Comparison of ENCODE assay signal across 1 cellular context in the genomic region with DNA sequence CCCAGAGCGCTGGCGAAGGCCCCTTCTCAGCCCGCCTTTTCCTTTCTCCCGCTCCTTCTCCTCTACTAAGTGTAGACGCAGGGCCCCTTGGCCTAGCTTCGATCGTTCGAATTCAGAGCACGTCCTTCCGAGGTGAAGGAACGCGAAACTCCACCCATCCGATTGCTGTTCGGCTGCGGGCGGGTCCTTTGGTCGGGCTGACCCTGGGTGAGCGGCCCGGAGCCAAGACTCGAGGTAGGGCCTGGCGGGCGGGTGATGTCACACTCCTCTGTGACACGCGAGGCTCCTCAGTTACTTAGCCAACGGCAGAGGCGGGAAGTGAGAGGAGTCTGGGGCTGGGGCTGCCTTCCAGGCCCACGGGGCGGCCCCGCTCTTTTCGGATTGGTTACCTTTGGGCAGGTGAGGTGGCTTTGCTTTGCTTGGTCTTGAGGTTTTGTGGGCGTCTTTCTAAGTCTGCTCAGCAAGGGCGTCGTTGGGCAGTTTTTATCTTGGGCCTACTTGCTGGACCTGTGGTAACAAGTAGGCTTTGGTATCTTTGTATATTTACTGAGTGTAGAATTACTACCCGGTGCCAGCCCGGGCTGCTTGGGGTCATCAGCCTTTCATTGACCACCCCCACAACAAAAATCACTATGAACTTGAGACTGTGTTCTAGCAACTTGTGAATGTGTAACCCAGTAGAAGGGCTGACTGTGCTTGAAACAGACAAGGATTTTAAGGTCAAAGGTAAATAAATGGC.
TF ChIP-seq lines count a peak whose summit lies in the region.

No MANE protein-coding gene starts in this region.

TF ChIP-seq in K562, 482 proteins besides CTCF, POLR2A, EP300 and RAD21 (continued from another document and continues in another):
- TF ChIP-seq HDAC8 (tag; IDR thresholded peaks at IDR 0.05): no peak
- TF ChIP-seq, protein P1, sequence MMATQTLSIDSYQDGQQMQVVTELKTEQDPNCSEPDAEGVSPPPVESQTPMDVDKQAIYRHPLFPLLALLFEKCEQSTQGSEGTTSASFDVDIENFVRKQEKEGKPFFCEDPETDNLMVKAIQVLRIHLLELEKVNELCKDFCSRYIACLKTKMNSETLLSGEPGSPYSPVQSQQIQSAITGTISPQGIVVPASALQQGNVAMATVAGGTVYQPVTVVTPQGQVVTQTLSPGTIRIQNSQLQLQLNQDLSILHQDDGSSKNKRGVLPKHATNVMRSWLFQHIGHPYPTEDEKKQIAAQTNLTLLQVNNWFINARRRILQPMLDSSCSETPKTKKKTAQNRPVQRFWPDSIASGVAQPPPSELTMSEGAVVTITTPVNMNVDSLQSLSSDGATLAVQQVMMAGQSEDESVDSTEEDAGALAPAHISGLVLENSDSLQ (IDR thresholded peaks at IDR 0.05): peak; percentile 36; the same call in 1 of the 2 replicates
- TF ChIP-seq, protein P2, sequence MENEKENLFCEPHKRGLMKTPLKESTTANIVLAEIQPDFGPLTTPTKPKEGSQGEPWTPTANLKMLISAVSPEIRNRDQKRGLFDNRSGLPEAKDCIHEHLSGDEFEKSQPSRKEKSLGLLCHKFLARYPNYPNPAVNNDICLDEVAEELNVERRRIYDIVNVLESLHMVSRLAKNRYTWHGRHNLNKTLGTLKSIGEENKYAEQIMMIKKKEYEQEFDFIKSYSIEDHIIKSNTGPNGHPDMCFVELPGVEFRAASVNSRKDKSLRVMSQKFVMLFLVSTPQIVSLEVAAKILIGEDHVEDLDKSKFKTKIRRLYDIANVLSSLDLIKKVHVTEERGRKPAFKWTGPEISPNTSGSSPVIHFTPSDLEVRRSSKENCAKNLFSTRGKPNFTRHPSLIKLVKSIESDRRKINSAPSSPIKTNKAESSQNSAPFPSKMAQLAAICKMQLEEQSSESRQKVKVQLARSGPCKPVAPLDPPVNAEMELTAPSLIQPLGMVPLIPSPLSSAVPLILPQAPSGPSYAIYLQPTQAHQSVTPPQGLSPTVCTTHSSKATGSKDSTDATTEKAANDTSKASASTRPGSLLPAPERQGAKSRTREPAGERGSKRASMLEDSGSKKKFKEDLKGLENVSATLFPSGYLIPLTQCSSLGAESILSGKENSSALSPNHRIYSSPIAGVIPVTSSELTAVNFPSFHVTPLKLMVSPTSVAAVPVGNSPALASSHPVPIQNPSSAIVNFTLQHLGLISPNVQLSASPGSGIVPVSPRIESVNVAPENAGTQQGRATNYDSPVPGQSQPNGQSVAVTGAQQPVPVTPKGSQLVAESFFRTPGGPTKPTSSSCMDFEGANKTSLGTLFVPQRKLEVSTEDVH (IDR thresholded peaks at IDR 0.05; ENCODE audit: low read depth, partially characterized antibody): no peak
- no peak for TF ChIP-seq SMAD1 (IDR thresholded peaks at IDR 0.05; ENCODE audit: low read depth, low read length, partially characterized antibody)
- TF ChIP-seq, protein P3, sequence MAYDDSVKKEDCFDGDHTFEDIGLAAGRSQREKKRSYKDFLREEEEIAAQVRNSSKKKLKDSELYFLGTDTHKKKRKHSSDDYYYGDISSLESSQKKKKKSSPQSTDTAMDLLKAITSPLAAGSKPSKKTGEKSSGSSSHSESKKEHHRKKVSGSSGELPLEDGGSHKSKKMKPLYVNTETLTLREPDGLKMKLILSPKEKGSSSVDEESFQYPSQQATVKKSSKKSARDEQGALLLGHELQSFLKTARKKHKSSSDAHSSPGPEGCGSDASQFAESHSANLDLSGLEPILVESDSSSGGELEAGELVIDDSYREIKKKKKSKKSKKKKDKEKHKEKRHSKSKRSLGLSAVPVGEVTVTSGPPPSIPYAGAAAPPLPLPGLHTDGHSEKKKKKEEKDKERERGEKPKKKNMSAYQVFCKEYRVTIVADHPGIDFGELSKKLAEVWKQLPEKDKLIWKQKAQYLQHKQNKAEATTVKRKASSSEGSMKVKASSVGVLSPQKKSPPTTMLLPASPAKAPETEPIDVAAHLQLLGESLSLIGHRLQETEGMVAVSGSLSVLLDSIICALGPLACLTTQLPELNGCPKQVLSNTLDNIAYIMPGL (CRISPR knock-in tag; IDR thresholded peaks at IDR 0.05): 0 out of 2 replicates have a peak, but pooled peaks have one; percentile 61
- TF ChIP-seq, protein P4, sequence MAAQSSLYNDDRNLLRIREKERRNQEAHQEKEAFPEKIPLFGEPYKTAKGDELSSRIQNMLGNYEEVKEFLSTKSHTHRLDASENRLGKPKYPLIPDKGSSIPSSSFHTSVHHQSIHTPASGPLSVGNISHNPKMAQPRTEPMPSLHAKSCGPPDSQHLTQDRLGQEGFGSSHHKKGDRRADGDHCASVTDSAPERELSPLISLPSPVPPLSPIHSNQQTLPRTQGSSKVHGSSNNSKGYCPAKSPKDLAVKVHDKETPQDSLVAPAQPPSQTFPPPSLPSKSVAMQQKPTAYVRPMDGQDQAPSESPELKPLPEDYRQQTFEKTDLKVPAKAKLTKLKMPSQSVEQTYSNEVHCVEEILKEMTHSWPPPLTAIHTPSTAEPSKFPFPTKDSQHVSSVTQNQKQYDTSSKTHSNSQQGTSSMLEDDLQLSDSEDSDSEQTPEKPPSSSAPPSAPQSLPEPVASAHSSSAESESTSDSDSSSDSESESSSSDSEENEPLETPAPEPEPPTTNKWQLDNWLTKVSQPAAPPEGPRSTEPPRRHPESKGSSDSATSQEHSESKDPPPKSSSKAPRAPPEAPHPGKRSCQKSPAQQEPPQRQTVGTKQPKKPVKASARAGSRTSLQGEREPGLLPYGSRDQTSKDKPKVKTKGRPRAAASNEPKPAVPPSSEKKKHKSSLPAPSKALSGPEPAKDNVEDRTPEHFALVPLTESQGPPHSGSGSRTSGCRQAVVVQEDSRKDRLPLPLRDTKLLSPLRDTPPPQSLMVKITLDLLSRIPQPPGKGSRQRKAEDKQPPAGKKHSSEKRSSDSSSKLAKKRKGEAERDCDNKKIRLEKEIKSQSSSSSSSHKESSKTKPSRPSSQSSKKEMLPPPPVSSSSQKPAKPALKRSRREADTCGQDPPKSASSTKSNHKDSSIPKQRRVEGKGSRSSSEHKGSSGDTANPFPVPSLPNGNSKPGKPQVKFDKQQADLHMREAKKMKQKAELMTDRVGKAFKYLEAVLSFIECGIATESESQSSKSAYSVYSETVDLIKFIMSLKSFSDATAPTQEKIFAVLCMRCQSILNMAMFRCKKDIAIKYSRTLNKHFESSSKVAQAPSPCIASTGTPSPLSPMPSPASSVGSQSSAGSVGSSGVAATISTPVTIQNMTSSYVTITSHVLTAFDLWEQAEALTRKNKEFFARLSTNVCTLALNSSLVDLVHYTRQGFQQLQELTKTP (IDR thresholded peaks at IDR 0.05; ENCODE audit: low read depth in 1 of 2, partially characterized antibody in 2 of 2): no peak
- TF ChIP-seq, protein P5, sequence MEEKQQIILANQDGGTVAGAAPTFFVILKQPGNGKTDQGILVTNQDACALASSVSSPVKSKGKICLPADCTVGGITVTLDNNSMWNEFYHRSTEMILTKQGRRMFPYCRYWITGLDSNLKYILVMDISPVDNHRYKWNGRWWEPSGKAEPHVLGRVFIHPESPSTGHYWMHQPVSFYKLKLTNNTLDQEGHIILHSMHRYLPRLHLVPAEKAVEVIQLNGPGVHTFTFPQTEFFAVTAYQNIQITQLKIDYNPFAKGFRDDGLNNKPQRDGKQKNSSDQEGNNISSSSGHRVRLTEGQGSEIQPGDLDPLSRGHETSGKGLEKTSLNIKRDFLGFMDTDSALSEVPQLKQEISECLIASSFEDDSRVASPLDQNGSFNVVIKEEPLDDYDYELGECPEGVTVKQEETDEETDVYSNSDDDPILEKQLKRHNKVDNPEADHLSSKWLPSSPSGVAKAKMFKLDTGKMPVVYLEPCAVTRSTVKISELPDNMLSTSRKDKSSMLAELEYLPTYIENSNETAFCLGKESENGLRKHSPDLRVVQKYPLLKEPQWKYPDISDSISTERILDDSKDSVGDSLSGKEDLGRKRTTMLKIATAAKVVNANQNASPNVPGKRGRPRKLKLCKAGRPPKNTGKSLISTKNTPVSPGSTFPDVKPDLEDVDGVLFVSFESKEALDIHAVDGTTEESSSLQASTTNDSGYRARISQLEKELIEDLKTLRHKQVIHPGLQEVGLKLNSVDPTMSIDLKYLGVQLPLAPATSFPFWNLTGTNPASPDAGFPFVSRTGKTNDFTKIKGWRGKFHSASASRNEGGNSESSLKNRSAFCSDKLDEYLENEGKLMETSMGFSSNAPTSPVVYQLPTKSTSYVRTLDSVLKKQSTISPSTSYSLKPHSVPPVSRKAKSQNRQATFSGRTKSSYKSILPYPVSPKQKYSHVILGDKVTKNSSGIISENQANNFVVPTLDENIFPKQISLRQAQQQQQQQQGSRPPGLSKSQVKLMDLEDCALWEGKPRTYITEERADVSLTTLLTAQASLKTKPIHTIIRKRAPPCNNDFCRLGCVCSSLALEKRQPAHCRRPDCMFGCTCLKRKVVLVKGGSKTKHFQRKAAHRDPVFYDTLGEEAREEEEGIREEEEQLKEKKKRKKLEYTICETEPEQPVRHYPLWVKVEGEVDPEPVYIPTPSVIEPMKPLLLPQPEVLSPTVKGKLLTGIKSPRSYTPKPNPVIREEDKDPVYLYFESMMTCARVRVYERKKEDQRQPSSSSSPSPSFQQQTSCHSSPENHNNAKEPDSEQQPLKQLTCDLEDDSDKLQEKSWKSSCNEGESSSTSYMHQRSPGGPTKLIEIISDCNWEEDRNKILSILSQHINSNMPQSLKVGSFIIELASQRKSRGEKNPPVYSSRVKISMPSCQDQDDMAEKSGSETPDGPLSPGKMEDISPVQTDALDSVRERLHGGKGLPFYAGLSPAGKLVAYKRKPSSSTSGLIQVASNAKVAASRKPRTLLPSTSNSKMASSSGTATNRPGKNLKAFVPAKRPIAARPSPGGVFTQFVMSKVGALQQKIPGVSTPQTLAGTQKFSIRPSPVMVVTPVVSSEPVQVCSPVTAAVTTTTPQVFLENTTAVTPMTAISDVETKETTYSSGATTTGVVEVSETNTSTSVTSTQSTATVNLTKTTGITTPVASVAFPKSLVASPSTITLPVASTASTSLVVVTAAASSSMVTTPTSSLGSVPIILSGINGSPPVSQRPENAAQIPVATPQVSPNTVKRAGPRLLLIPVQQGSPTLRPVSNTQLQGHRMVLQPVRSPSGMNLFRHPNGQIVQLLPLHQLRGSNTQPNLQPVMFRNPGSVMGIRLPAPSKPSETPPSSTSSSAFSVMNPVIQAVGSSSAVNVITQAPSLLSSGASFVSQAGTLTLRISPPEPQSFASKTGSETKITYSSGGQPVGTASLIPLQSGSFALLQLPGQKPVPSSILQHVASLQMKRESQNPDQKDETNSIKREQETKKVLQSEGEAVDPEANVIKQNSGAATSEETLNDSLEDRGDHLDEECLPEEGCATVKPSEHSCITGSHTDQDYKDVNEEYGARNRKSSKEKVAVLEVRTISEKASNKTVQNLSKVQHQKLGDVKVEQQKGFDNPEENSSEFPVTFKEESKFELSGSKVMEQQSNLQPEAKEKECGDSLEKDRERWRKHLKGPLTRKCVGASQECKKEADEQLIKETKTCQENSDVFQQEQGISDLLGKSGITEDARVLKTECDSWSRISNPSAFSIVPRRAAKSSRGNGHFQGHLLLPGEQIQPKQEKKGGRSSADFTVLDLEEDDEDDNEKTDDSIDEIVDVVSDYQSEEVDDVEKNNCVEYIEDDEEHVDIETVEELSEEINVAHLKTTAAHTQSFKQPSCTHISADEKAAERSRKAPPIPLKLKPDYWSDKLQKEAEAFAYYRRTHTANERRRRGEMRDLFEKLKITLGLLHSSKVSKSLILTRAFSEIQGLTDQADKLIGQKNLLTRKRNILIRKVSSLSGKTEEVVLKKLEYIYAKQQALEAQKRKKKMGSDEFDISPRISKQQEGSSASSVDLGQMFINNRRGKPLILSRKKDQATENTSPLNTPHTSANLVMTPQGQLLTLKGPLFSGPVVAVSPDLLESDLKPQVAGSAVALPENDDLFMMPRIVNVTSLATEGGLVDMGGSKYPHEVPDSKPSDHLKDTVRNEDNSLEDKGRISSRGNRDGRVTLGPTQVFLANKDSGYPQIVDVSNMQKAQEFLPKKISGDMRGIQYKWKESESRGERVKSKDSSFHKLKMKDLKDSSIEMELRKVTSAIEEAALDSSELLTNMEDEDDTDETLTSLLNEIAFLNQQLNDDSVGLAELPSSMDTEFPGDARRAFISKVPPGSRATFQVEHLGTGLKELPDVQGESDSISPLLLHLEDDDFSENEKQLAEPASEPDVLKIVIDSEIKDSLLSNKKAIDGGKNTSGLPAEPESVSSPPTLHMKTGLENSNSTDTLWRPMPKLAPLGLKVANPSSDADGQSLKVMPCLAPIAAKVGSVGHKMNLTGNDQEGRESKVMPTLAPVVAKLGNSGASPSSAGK (IDR thresholded peaks at IDR 0.05): peak; percentile 87
- TF ChIP-seq MCM3 (IDR thresholded peaks at IDR 0.05): no peak
- no peak for TF ChIP-seq RBM34 (IDR thresholded peaks at IDR 0.05; ENCODE audit: borderline replicate concordance, insufficient read depth, low read length)
- peak; percentile 77 for TF ChIP-seq MYC (IDR thresholded peaks at IDR 0.05; ENCODE audit: low read depth, low read length)
- no peak for TF ChIP-seq MYC (CRISPR knock-in tag; IDR thresholded peaks at IDR 0.05; ENCODE audit: borderline replicate concordance, low read depth)
- no peak for TF ChIP-seq ETS2 (tag; IDR thresholded peaks at IDR 0.05; ENCODE audit: borderline replicate concordance, poor library complexity, severe bottlenecking)
- no peak for TF ChIP-seq MXI1 (IDR thresholded peaks at IDR 0.05; ENCODE audit: low read depth, low read length)
- TF ChIP-seq HDAC6 (IDR thresholded peaks at IDR 0.05; ENCODE audit: low read depth, low read length): no peak
- no peak for TF ChIP-seq KDM2B (CRISPR knock-in tag; IDR thresholded peaks at IDR 0.05)
- no peak; the same call in 1 of the 2 replicates for TF ChIP-seq KLF13 (tag; IDR thresholded peaks at IDR 0.05; ENCODE audit: borderline replicate concordance, low read depth)
- no peak for TF ChIP-seq ZFPM2 (CRISPR knock-in tag; IDR thresholded peaks at IDR 0.05)
- no peak for TF ChIP-seq LCOR (CRISPR knock-in tag; IDR thresholded peaks at IDR 0.05)
- no peak for TF ChIP-seq RBM15 (IDR thresholded peaks at IDR 0.05; ENCODE audit: insufficient read depth, low read length)
- TF ChIP-seq, protein P6, sequence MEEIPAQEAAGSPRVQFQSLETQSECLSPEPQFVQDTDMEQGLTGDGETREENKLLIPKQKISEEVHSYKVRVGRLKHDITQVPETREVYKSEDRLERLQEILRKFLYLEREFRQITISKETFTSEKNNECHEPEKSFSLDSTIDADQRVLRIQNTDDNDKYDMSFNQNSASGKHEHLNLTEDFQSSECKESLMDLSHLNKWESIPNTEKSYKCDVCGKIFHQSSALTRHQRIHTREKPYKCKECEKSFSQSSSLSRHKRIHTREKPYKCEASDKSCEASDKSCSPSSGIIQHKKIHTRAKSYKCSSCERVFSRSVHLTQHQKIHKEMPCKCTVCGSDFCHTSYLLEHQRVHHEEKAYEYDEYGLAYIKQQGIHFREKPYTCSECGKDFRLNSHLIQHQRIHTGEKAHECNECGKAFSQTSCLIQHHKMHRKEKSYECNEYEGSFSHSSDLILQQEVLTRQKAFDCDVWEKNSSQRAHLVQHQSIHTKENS (CRISPR knock-in tag; IDR thresholded peaks at IDR 0.05): no peak
- TF ChIP-seq, protein P7, sequence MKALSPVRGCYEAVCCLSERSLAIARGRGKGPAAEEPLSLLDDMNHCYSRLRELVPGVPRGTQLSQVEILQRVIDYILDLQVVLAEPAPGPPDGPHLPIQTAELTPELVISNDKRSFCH (CRISPR knock-in tag; IDR thresholded peaks at IDR 0.05): no peak
- TF ChIP-seq, protein P7 (tag; IDR thresholded peaks at IDR 0.05): no peak
- peak; percentile 32; the same call in 1 of the 2 replicates for TF ChIP-seq SPI1 (IDR thresholded peaks at IDR 0.05; ENCODE audit: borderline replicate concordance, low read depth, low read length)
- no peak for TF ChIP-seq ZNF695 (CRISPR knock-in tag; IDR thresholded peaks at IDR 0.05)
- no peak; the same call in 1 of the 2 replicates for TF ChIP-seq ZNF589 (CRISPR knock-in tag; IDR thresholded peaks at IDR 0.05; ENCODE audit: low read depth)
